ENCODE assay signal across 25 cellular contexts in genomic region chr1:200505257-200505656, GRCh38.
"Had no signal": no experiment of that assay in that cellular context is flagged by ENCODE, and none has a peak within 500 bp of the region (broad histone marks: within the 10 kb centered on the region; RNA-seq: fewer than 3 reads in every experiment).

No MANE protein-coding gene starts in this region.

- H3K36me3 Mint-ChIP-seq: immature natural killer cell, mesothelial cell of epicardium, naive B cell had no signal

- H3K27ac ChIP-seq: coronary artery, dorsolateral prefrontal cortex, esophagus muscularis mucosa, foreskin keratinocyte, gastroesophageal sphincter, heart left ventricle, hepatocyte, left lung, lower lobe of right lung had no signal

- H3K4me2 ChIP-seq: hepatocyte had no signal

- DNase-seq: dermis blood vessel endothelial cell; dorsolateral prefrontal cortex; effector CD4-positive, alpha-beta T cell; effector memory CD4-positive, alpha-beta T cell; foreskin keratinocyte; heart left ventricle; hypothalamus; immature natural killer cell; left cardiac atrium; left lung; left ventricle myocardium superior; lower lobe of right lung; mesenchymal stem cell; mucosa of descending colon; naive B cell had no signal

- H3K27me3 ChIP-seq: hepatocyte, left lung had no signal

- H2AFZ ChIP-seq: hepatocyte had no signal

- H3K27ac Mint-ChIP-seq: immature natural killer cell, mesothelial cell of epicardium had no signal

- H3K4me1 Mint-ChIP-seq: immature natural killer cell, mesothelial cell of epicardium had no signal

- H3K4me3 ChIP-seq: coronary artery, dorsolateral prefrontal cortex, esophagus muscularis mucosa, gastroesophageal sphincter, heart left ventricle, hepatocyte, left lung, lower lobe of right lung, mucosa of descending colon had no signal

- H3K36me3 ChIP-seq: esophagus muscularis mucosa, gastroesophageal sphincter, heart left ventricle, left lung, lower lobe of right lung had no signal

- H3K79me2 ChIP-seq: hepatocyte had no signal

- FAIRE-seq: colon, endothelial cell of umbilical vein, frontal cortex, islet of Langerhans, keratinocyte had no signal

- ATAC-seq: foreskin keratinocyte, gastroesophageal sphincter, heart left ventricle, left cardiac atrium, left lung, left ventricle myocardium superior, lower lobe of right lung, mucosa of descending colon had no signal

- H3K9me3 Mint-ChIP-seq: immature natural killer cell, mesothelial cell of epicardium had no signal

- H3K4me3 Mint-ChIP-seq: immature natural killer cell, mesothelial cell of epicardium, naive B cell had no signal

- H3K9me3 ChIP-seq: esophagus muscularis mucosa, gastroesophageal sphincter, heart left ventricle, left lung, lower lobe of right lung, mucosa of descending colon had no signal

- H3K4me1 ChIP-seq: esophagus muscularis mucosa, foreskin keratinocyte, gastroesophageal sphincter, heart left ventricle, left lung, lower lobe of right lung had no signal
